ENCODE assay signal across 16 cellular contexts in the genomic region with DNA sequence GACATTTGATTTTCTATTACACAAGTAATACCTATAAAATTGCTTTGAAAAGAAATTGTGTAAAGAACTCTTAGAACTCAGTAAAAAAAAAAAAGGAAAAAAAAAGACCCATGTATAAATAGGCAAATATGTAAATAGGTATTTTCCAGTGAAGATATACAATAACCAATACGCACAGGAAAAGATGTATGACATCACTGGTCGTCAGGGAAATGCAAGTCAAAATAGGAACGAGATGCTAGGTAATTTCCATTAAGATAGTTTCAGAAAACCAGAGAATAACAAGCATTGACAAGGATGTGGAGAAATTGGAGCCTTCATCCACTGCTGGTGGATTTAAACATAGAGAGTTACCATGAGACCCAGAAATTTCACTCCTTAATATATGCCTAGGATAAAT.
DNase-seq lines count a peak whose midpoint lies in the region; ATAC-seq, FAIRE-seq and TF ChIP-seq lines count a peak whose summit lies in the region.
"Had no signal": no experiment of that assay in that cellular context is flagged by ENCODE, and none has a peak within 500 bp of the region (broad histone marks: within the 10 kb centered on the region; RNA-seq: fewer than 3 reads in every experiment).

No MANE protein-coding gene starts in this region.

- in situ Hi-C loops in GM13976 (cut with MboI; ENCODE audit: low sequenced_read_pairs, unreplicated experiment): no loop called here
- in situ Hi-C loops in K562 (cut with MboI): no loop called here

- FAIRE-seq in K562 (lab: Jason Lieb, UNC): no peak
- FAIRE-seq: GM19239 had no signal

- POLR2A ChIA-PET in K562 (lab: Yijun Ruan, JAX): no interaction called here

- no peak for TF ChIP-seq RAD21 in K562 (CRISPR knock-in tag; conservative IDR thresholded peaks at IDR 0.05 in 1 of 2, IDR thresholded peaks at IDR 0.05 in 1 of 2)

- CTCF ChIA-PET in K562 (lab: Yijun Ruan, JAX; ENCODE audit: low intra/inter-chr PET ratio): no interaction called here

- peak; percentile 55 for ATAC-seq in GM19463 (IDR thresholded peaks at IDR 0.05; ENCODE audit: unreplicated experiment)
- peak; percentile 78 for ATAC-seq in HG03159 (IDR thresholded peaks at IDR 0.05; ENCODE audit: unreplicated experiment)
- ATAC-seq in K562: no peak
- ATAC-seq: natural killer cell treated with Interleukin-12 subunit alpha and Interleukin-12 subunit beta and Interleukin-15 and Interleukin-18, amount 100 ng/mL, for 72 hours; right cardiac atrium had no signal

- H3K79me2 ChIP-seq in K562 (ENCODE audit: control insufficient read depth, insufficient read depth, low read length): no peaks in the 10 kb centered on the region

- no peak for TF ChIP-seq CTCF in GM13976 (IDR thresholded peaks at IDR 0.05; ENCODE audit: borderline replicate concordance, control extremely low read depth, extremely low read depth, insufficient read depth, missing control alignments)
- no peak for TF ChIP-seq CTCF in K562 (IDR thresholded peaks at IDR 0.05 in 2 of 3, conservative IDR thresholded peaks at IDR 0.05 in 1 of 3; ENCODE audit: insufficient read depth in 2 of 3, low read depth in 1 of 3, low read length in 3 of 3)

- TF ChIP-seq POLR2A in K562 (conservative IDR thresholded peaks at IDR 0.05): no peak

- no peaks in the 10 kb centered on the region for H3K9me1 ChIP-seq in K562 (ENCODE audit: control insufficient read depth, insufficient read depth, low read length)

- no peak for TF ChIP-seq EP300 in K562 (IDR thresholded peaks at IDR 0.05; ENCODE audit: low read length)

- H3K4me1 ChIP-seq in K562 (replicated peaks in 1 of 2; ENCODE audit: control insufficient read depth in 2 of 2, insufficient read depth in 2 of 2, low read length in 2 of 2): no peaks in the 10 kb centered on the region
- H3K4me1 ChIP-seq: ascending aorta had no signal

- no peaks in the 10 kb centered on the region for H3K27me3 ChIP-seq in K562 (ENCODE audit: control insufficient read depth in 2 of 2, insufficient read depth in 2 of 2, low read length in 2 of 2)
- H3K27me3 ChIP-seq: ascending aorta had no signal

- no TSS peak for BruUV-seq in K562 (replicated peaks; lab: Mats Ljungman, UMichigan)

- H3K9me3 ChIP-seq in K562 (replicated peaks; ENCODE audit: control insufficient read depth, insufficient read depth, low read depth, low read length): no peaks in the 10 kb centered on the region
- H3K9me3 ChIP-seq: ascending aorta had no signal

- H2AFZ ChIP-seq in K562 (ENCODE audit: low read depth, low read length): no peak overlapping the region

- no peak overlapping the region for H3K27ac ChIP-seq in K562 (ENCODE audit: extremely low read depth, low read depth, low read length)
- H3K27ac ChIP-seq: ascending aorta had no signal

- no peak overlapping the region for H3K4me3 ChIP-seq in K562
- H3K4me3 ChIP-seq: ascending aorta had no signal

- WGBS in K562 (ENCODE audit: insufficient coverage, low coverage, missing lambda C conversion rate): 4% methylated on average over 3 of the region's 3 CpGs

- DNase-seq in GM13976 (ENCODE audit: low spot score) (peak; percentile 22), K562 (ENCODE audit: extremely low read depth in 1 of 4, low spot score in 3 of 4) (no peak), NCI-H2227 (lab: John Stamatoyannopoulos, UW; ENCODE audit: unreplicated experiment) (no peak), COR-L47 (lab: John Stamatoyannopoulos, UW) (no peak), dedifferentiated amniotic fluid mesenchymal stem cell (ENCODE audit: extremely low spot score) (no peak), Ammon's horn (ENCODE audit: low spot score) (no peak)
- DNase-seq: activated CD4-positive, CD25-positive, alpha-beta regulatory T cell treated with anti-CD3 and anti-CD28 coated beads, Interleukin-2, amount 50 U/mL, for 72 hours; effector memory CD4-positive, alpha-beta T cell; GF-D8; NCI-H1694 treated with DMSO at 0.1 percent for 48 hours; right cardiac atrium had no signal

- no peaks in the 10 kb centered on the region for H4K20me1 ChIP-seq in K562 (replicated peaks; ENCODE audit: control insufficient read depth, insufficient read depth, low read length)

- H3K9ac ChIP-seq in K562 (ENCODE audit: insufficient read depth in 1 of 2, low read depth in 2 of 2, low read length in 2 of 2): no peak overlapping the region

- H3K36me3 ChIP-seq in K562 (ENCODE audit: control insufficient read depth, insufficient read depth, low read length): no peaks in the 10 kb centered on the region
- H3K36me3 ChIP-seq: ascending aorta had no signal

- intact Hi-C loops in K562 (cut with micrococcal nuclease): no loop called here

- H3K4me2 ChIP-seq in K562 (ENCODE audit: insufficient read depth, low read length): no peak overlapping the region

TF ChIP-seq in K562, 482 proteins besides CTCF, POLR2A, EP300 and RAD21:
- TF ChIP-seq FUS (optimal IDR thresholded peaks at IDR 0.05; ENCODE audit: low read depth, low read length): no peak
- TF ChIP-seq NCOA6 (IDR thresholded peaks at IDR 0.05): no peak
- no peak for TF ChIP-seq SRSF3 (IDR thresholded peaks at IDR 0.05; ENCODE audit: insufficient read depth, low read length)
- no peak for TF ChIP-seq POLR2H (tag; IDR thresholded peaks at IDR 0.05; ENCODE audit: low read depth)
- no peak for TF ChIP-seq ZBTB34 (CRISPR knock-in tag; IDR thresholded peaks at IDR 0.05)
- TF ChIP-seq HDAC6 (IDR thresholded peaks at IDR 0.05; ENCODE audit: low read depth, low read length): no peak
- peak; percentile 84 for TF ChIP-seq RFX5 (IDR thresholded peaks at IDR 0.05; ENCODE audit: low read depth, low read length)
